8 cellular contexts compared by ENCODE assay signal in the genomic region with DNA sequence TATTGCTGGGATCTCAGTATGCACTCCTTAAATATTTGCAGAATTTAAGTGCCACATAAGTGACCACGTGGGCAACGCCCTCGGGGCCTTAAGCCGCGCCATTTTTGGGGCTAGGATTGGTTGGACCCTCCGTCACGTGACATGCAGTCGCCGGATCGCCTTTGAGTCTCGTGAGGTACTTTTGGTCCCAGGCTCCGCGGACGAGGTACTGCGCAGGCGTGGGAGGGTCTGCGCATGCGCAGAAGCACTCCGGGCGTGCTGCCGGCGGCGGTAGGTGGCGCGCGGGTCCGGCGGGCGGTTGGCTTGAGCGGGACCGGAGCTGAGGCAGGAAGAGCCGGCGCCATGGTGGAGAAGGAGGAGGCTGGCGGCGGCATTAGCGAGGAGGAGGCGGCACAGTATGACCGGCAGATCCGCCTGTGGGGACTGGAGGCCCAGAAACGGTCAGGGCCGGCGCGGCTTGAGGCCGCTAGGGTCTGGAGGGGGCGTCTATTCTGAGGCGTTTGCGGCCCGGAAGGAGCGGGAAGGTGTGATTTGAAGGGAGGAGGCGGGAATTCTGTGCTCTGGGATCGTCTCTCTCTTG. TPM values are rescaled to one million over a fixed set of nuclear protein-coding genes. Genes with fewer than 3 reads are reported as not detected.
DNase-seq lines count a peak whose midpoint lies in the region; ATAC-seq and TF ChIP-seq lines count a peak whose summit lies in the region.

A gene (plus strand): TSS at position 247 of the 580 bp plus-strand sequence. CDS start 96 bp downstream, at position 343.

- H3K4me3 Mint-ChIP-seq in CD14-positive monocyte: peak within 1 kb of the TSS; percentile 98 to 99

- peaks cover 33% of the 10 kb centered on the region for H3K4me1 Mint-ChIP-seq in CD14-positive monocyte

- DNase-seq in CD14-positive monocyte (ENCODE audit: low spot score) (peak; percentile 96), NCI-H774 (lab: John Stamatoyannopoulos, UW) (peak; percentile 98), dorsolateral prefrontal cortex (peak; percentile 79 to 95 (median 90))
- peak; percentile 89 to 92 for DNase-seq in activated CD4-positive, alpha-beta T cell treated with anti-CD3 and anti-CD28 coated beads, Interleukin-2, amount 50 U/mL, for 4 hours
- DNase-seq in stimulated activated CD4-positive, alpha-beta T cell treated with anti-CD3 and anti-CD28 coated beads, Interleukin-4, amount 100 ng/mL, for 24 hours: peak; percentile 98

- H3K4me3 ChIP-seq in dorsolateral prefrontal cortex (peak within 1 kb of the TSS; percentile 66 to 96 (median 85)), liver (ENCODE audit: low read depth in 1 of 3, low read length in 3 of 3) (peak within 1 kb of the TSS; percentile 74 to 95 (median 89))

- H3K27me3 Mint-ChIP-seq in CD14-positive monocyte (ENCODE audit: low read depth in 3 of 3): peaks cover 0 to 2% (median 1%) of the 10 kb centered on the region in 3 donors

- no peaks in the 10 kb centered on the region for H3K36me3 ChIP-seq in liver (ENCODE audit: control insufficient read depth in 4 of 4, insufficient read depth in 3 of 4, low read depth in 1 of 4, low read length in 3 of 4)

- WGBS in liver: under 1% methylated on average over 51 of the region's 51 CpGs

- peaks cover 13 to 23% of the 10 kb centered on the region in 2 donors for H3K36me3 Mint-ChIP-seq in CD14-positive monocyte

- intact Hi-C loops in CD14-positive monocyte (cut with micrococcal nuclease) (no loop called here), dorsolateral prefrontal cortex (cut with DNase I) (loop anchor here (5.0 kb wide), 1 partner anchor 112 kb away; no protein-coding TSS in a partner anchor)

- peak; percentile 38 for TF ChIP-seq CTCF in CD14-positive monocyte (IDR thresholded peaks at IDR 0.05)
- TF ChIP-seq CTCF in dorsolateral prefrontal cortex (IDR thresholded peaks at IDR 0.05 in 54 of 56, conservative IDR thresholded peaks at IDR 0.05 in 2 of 56; ENCODE audit: low read depth in 1 of 56, partially characterized antibody in 56 of 56): peak; percentile 33 to 92 (median 82)
- peak; percentile 32 for TF ChIP-seq CTCF in liver (IDR thresholded peaks at IDR 0.05; ENCODE audit: low read depth, low read length, missing input control)

- H3K9me3 ChIP-seq in liver (ENCODE audit: control insufficient read depth in 4 of 4, low read length in 3 of 4): no peaks in the 10 kb centered on the region

- H3K9ac ChIP-seq in liver (ENCODE audit: low read depth in 1 of 2, low read length in 2 of 2): peak within 1 kb of the TSS; percentile 87 to 90

- no peaks in the 10 kb centered on the region for H3K27me3 ChIP-seq in dorsolateral prefrontal cortex
- H3K27me3 ChIP-seq in liver (ENCODE audit: control insufficient read depth in 4 of 4, insufficient read depth in 4 of 4, low read length in 3 of 4): no peaks in the 10 kb centered on the region

- peak within 1 kb of the TSS; percentile 92 to 96 (median 93) for H3K27ac Mint-ChIP-seq in CD14-positive monocyte

- ATAC-seq in GM19372 (IDR thresholded peaks at IDR 0.05; ENCODE audit: low read depth, unreplicated experiment) (peak; percentile 87), HG03565 (IDR thresholded peaks at IDR 0.05; ENCODE audit: unreplicated experiment) (peak; percentile 68)

- H3K9me3 Mint-ChIP-seq in CD14-positive monocyte: peaks cover 0 to 4% (median 0%) of the 10 kb centered on the region in 7 donors

- H3K4me1 ChIP-seq in liver (ENCODE audit: control insufficient read depth in 4 of 4, insufficient read depth in 4 of 4, low read length in 3 of 4): peaks cover 4 to 7% (median 5%) of the 10 kb centered on the region in 4 donors

- TF ChIP-seq RAD21 in liver (IDR thresholded peaks at IDR 0.05): peak; percentile 50 to 64

- H3K27ac ChIP-seq in dorsolateral prefrontal cortex: peak within 1 kb of the TSS; percentile 29 to 98 (median 92)
- peak within 1 kb of the TSS; percentile 68 to 90 for H3K27ac ChIP-seq in liver (ENCODE audit: low read depth in 1 of 2, low read length in 2 of 2)

TF ChIP-seq in liver, 16 proteins besides CTCF, POLR2A, EP300 and RAD21:
- peak; percentile 24 to 29 for TF ChIP-seq RXRA (IDR thresholded peaks at IDR 0.05)
- no peak for TF ChIP-seq TAF1 (conservative IDR thresholded peaks at IDR 0.05)
- no peak for TF ChIP-seq JUND (IDR thresholded peaks at IDR 0.05)
- TF ChIP-seq, protein P1, sequence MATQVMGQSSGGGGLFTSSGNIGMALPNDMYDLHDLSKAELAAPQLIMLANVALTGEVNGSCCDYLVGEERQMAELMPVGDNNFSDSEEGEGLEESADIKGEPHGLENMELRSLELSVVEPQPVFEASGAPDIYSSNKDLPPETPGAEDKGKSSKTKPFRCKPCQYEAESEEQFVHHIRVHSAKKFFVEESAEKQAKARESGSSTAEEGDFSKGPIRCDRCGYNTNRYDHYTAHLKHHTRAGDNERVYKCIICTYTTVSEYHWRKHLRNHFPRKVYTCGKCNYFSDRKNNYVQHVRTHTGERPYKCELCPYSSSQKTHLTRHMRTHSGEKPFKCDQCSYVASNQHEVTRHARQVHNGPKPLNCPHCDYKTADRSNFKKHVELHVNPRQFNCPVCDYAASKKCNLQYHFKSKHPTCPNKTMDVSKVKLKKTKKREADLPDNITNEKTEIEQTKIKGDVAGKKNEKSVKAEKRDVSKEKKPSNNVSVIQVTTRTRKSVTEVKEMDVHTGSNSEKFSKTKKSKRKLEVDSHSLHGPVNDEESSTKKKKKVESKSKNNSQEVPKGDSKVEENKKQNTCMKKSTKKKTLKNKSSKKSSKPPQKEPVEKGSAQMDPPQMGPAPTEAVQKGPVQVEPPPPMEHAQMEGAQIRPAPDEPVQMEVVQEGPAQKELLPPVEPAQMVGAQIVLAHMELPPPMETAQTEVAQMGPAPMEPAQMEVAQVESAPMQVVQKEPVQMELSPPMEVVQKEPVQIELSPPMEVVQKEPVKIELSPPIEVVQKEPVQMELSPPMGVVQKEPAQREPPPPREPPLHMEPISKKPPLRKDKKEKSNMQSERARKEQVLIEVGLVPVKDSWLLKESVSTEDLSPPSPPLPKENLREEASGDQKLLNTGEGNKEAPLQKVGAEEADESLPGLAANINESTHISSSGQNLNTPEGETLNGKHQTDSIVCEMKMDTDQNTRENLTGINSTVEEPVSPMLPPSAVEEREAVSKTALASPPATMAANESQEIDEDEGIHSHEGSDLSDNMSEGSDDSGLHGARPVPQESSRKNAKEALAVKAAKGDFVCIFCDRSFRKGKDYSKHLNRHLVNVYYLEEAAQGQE (IDR thresholded peaks at IDR 0.05): peak; percentile 45
- TF ChIP-seq GABPA (IDR thresholded peaks at IDR 0.05 in 1 of 2, conservative IDR thresholded peaks at IDR 0.05 in 1 of 2): peak in 1 of 2 donors; percentile 55
- TF ChIP-seq HNF4A (conservative IDR thresholded peaks at IDR 0.05): peak; percentile 14 to 31
- TF ChIP-seq, protein P2, sequence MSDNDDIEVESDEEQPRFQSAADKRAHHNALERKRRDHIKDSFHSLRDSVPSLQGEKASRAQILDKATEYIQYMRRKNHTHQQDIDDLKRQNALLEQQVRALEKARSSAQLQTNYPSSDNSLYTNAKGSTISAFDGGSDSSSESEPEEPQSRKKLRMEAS (IDR thresholded peaks at IDR 0.05): peak; percentile 83
- peak; percentile 47 for TF ChIP-seq SP1 (IDR thresholded peaks at IDR 0.05)
- TF ChIP-seq HNF4G (IDR thresholded peaks at IDR 0.05): no peak
- TF ChIP-seq, protein P3, sequence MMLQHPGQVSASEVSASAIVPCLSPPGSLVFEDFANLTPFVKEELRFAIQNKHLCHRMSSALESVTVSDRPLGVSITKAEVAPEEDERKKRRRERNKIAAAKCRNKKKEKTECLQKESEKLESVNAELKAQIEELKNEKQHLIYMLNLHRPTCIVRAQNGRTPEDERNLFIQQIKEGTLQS (IDR thresholded peaks at IDR 0.05): no peak
- TF ChIP-seq YY1 (IDR thresholded peaks at IDR 0.05): peak; percentile 95

RNA-seq across cellular contexts. Expression of the gene that starts here (rescaled TPM):
- polyA plus RNA-seq in CD14-positive monocyte (10 to 100 TPM; 46.5 to 54.2 TPM), liver (10 to 100 TPM; 19.0 to 31.7 TPM)
- total RNA-seq in dorsolateral prefrontal cortex (100 to 1,000 TPM in 2 of 120 experiments, 10 to 100 TPM in 118; 50.2 to 109 (median 75.1) TPM), liver (10 to 100 TPM; 22.3 to 31.8 TPM)

Comparison
In these comparisons a context has a peak if more than half of its experiments do, and no peak if none do; other contexts are left out.
1. Peak in every context shown above with its lines: DNase-seq, ATAC-seq, H3K4me3 ChIP-seq and H3K27ac ChIP-seq.
2. intact Hi-C loops: an anchor here in dorsolateral prefrontal cortex (5.0 kb wide); none called in CD14-positive monocyte.